Comparison of ENCODE assay signal across 22 cellular contexts in the genomic region with DNA sequence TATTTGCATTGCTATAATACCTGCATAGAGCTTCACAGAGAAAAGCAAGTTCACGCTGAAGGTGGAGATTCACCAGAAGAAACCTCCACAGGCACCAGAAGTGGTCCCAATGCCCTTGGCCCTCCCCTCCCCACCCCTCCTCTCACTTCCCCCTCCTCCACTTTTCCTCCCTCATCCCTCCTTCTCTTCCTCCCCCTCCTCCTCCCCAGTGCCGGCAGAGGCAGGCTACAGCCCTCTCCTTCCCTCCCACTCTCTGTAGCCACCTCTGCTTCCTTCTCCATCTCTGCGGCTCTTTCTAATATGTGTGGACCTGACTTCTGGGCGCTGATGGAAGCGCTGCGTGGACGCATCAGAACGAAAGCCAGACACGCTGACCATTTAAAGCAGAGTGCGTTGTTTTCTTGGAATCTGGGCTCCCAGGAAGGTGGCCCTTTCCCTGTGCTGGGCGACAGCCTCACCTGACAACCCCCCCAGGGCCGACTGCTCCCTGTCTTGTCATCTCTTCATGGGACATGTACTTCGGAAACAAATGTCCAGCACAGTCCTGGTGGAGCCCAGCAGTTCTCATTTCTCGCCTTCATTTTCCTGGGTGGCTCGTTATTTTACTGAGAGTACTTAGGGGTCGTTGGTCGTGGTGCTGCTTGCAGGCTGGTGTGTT. TPM values are rescaled to one million over a fixed set of nuclear protein-coding genes. Genes with fewer than 3 reads are reported as not detected.
"Had no signal": no experiment of that assay in that cellular context is flagged by ENCODE, and none has a peak within 500 bp of the region (broad histone marks: within the 10 kb centered on the region; RNA-seq: fewer than 3 reads in every experiment).

No MANE protein-coding gene starts in this region.

- H3K4me3 ChIP-seq: breast epithelium, K562, Peyer's patch had no signal

- H3K27ac ChIP-seq: breast epithelium, Peyer's patch, RWPE1, VCaP had no signal

- H3K27ac Mint-ChIP-seq: activated CD4-positive, alpha-beta memory T cell treated with anti-CD3 and anti-CD28 coated beads, Interleukin-2, amount 10 ng/mL, durations not matched to agents 7 days and 5 days; activated CD4-positive, alpha-beta T cell treated with anti-CD3 and anti-CD28 coated beads for 36 hours; activated naive CD4-positive, alpha-beta T cell treated with anti-CD3 and anti-CD28 coated beads, Interleukin-2, amount 50 U/mL, for 24 hours; activated T-helper 17 cell treated with anti-CD3 and anti-CD28 coated beads, Interleukin-2, amount 50 U/mL, for 72 hours; T-helper 17 cell had no signal

- ATAC-seq: activated CD4-positive, alpha-beta T cell treated with anti-CD3 and anti-CD28 coated beads for 36 hours; activated T-helper 17 cell treated with anti-CD3 and anti-CD28 coated beads, Interleukin-2, amount 50 U/mL, for 72 hours; K562; T-helper 17 cell had no signal

- H3K9me3 Mint-ChIP-seq: activated CD4-positive, alpha-beta memory T cell treated with anti-CD3 and anti-CD28 coated beads, Interleukin-2, amount 10 ng/mL, durations not matched to agents 7 days and 5 days; activated naive CD4-positive, alpha-beta T cell treated with anti-CD3 and anti-CD28 coated beads, Interleukin-2, amount 50 U/mL, for 24 hours; activated T-helper 17 cell treated with anti-CD3 and anti-CD28 coated beads, Interleukin-2, amount 50 U/mL, for 72 hours had no signal

- H3K9me3 ChIP-seq: Peyer's patch had no signal

- H3K4me3 Mint-ChIP-seq: activated CD4-positive, alpha-beta memory T cell treated with anti-CD3 and anti-CD28 coated beads, Interleukin-2, amount 10 ng/mL, durations not matched to agents 7 days and 5 days; activated CD4-positive, alpha-beta T cell treated with anti-CD3 and anti-CD28 coated beads for 36 hours; activated naive CD4-positive, alpha-beta T cell treated with anti-CD3 and anti-CD28 coated beads, Interleukin-2, amount 50 U/mL, for 24 hours; activated T-helper 17 cell treated with anti-CD3 and anti-CD28 coated beads, Interleukin-2, amount 50 U/mL, for 72 hours; T-helper 17 cell had no signal

- DNase-seq: activated CD4-positive, alpha-beta memory T cell treated with anti-CD3 and anti-CD28 coated beads, Interleukin-2, amount 10 ng/mL, durations not matched to agents 7 days and 5 days; activated CD4-positive, alpha-beta T cell treated with anti-CD3 and anti-CD28 coated beads for 36 hours; activated CD4-positive, alpha-beta T cell treated with anti-CD3 and anti-CD28 coated beads, Interleukin-2, amount 50 U/mL, for 1 hour; activated T-cell treated with anti-CD3 and anti-CD28 coated beads for 4 hours; activated T-cell treated with anti-CD3 and anti-CD28 coated beads, Interleukin-2, amount 50 U/mL, for 48 hours; Karpas-422; NCI-H1048; NCI-H146; NCI-H187 treated with DMSO at 0.1 percent for 48 hours; NCI-H2081 treated with DMSO at 0.1 percent for 48 hours; NCI-H446; SHP77 treated with DMSO at 0.1 percent for 48 hours; T-helper 17 cell had no signal

- H3K27me3 Mint-ChIP-seq: activated CD4-positive, alpha-beta T cell treated with anti-CD3 and anti-CD28 coated beads for 36 hours; activated naive CD4-positive, alpha-beta T cell treated with anti-CD3 and anti-CD28 coated beads, Interleukin-2, amount 50 U/mL, for 24 hours had no signal

- H3K27me3 ChIP-seq: breast epithelium, Peyer's patch had no signal

- H3K36me3 ChIP-seq: breast epithelium, Peyer's patch had no signal

- H3K4me1 ChIP-seq: breast epithelium, Peyer's patch had no signal

- H3K4me1 Mint-ChIP-seq: activated CD4-positive, alpha-beta memory T cell treated with anti-CD3 and anti-CD28 coated beads, Interleukin-2, amount 10 ng/mL, durations not matched to agents 7 days and 5 days; activated CD4-positive, alpha-beta T cell treated with anti-CD3 and anti-CD28 coated beads for 36 hours; activated naive CD4-positive, alpha-beta T cell treated with anti-CD3 and anti-CD28 coated beads, Interleukin-2, amount 50 U/mL, for 24 hours; activated T-helper 17 cell treated with anti-CD3 and anti-CD28 coated beads, Interleukin-2, amount 50 U/mL, for 72 hours had no signal

RNA-seq across cellular contexts. Expression of gene IRX4, which starts 52.0 kb away (rescaled TPM):
- total RNA-seq: activated CD4-positive, alpha-beta memory T cell treated with anti-CD3 and anti-CD28 coated beads, Interleukin-2, amount 10 ng/mL, durations not matched to agents 7 days and 5 days; activated CD4-positive, alpha-beta T cell treated with anti-CD3 and anti-CD28 coated beads for 36 hours; activated CD8-positive, alpha-beta memory T cell treated with anti-CD3 and anti-CD28 coated beads for 36 hours; activated T-helper 17 cell treated with anti-CD3 and anti-CD28 coated beads, Interleukin-2, amount 50 U/mL, for 72 hours; aorta; K562; Peyer's patch; T-helper 17 cell had no signal
